ENCODE assay signal across 1 cellular context in genomic region chr12:9647825-9648700, GRCh38.
TF ChIP-seq lines count a peak whose summit lies in the region.

No MANE protein-coding gene starts in this region.

TF ChIP-seq in HepG2, 621 proteins besides CTCF, POLR2A, EP300 and RAD21 (continued from another document and continues in another):
- TF ChIP-seq ARID4A (CRISPR knock-in tag; IDR thresholded peaks at IDR 0.05; ENCODE audit: borderline replicate concordance) (peak; percentile 94), NRL (CRISPR knock-in tag; IDR thresholded peaks at IDR 0.05; ENCODE audit: borderline replicate concordance) (peak; percentile 47; the same call in 1 of the 2 replicates), ZZZ3 (CRISPR knock-in tag; IDR thresholded peaks at IDR 0.05; ENCODE audit: borderline replicate concordance) (no peak), PHB2 (IDR thresholded peaks at IDR 0.05; ENCODE audit: partially characterized antibody) (no peak), NFIC (IDR thresholded peaks at IDR 0.05; ENCODE audit: low read length) (no peak), TFE3 (CRISPR knock-in tag; IDR thresholded peaks at IDR 0.05) (no peak; the same call in 1 of the 2 replicates), ZNF800 (CRISPR knock-in tag; IDR thresholded peaks at IDR 0.05) (no peak), LRRFIP1 (CRISPR knock-in tag; conservative IDR thresholded peaks at IDR 0.05) (no peak), ZNF598 (CRISPR knock-in tag; IDR thresholded peaks at IDR 0.05; ENCODE audit: borderline replicate concordance) (0 out of 2 replicates have a peak, but pooled peaks have one; percentile 34), HDAC2 (CRISPR knock-in tag; IDR thresholded peaks at IDR 0.05) (peak; percentile 52; the same call in 1 of the 2 replicates), ZFP36L2 (CRISPR knock-in tag; IDR thresholded peaks at IDR 0.05) (no peak), FOXA1 (IDR thresholded peaks at IDR 0.05) (no peak), FOXA1 (CRISPR knock-in tag; IDR thresholded peaks at IDR 0.05) (no peak), ZNF496 (CRISPR knock-in tag; IDR thresholded peaks at IDR 0.05; ENCODE audit: insufficient replicate concordance) (no peak), SNAPC4 (CRISPR knock-in tag; IDR thresholded peaks at IDR 0.05) (no peak), TBX2 (CRISPR knock-in tag; IDR thresholded peaks at IDR 0.05; ENCODE audit: borderline replicate concordance) (peak; percentile 84; the same call in 1 of the 2 replicates), MYC (CRISPR knock-in tag; IDR thresholded peaks at IDR 0.05; ENCODE audit: borderline replicate concordance) (peak; percentile 35; the same call in 1 of the 2 replicates), GABPB1 (CRISPR knock-in tag; IDR thresholded peaks at IDR 0.05) (peak; percentile 92), RAD51 (IDR thresholded peaks at IDR 0.05; ENCODE audit: borderline replicate concordance) (no peak), NFKBIZ (CRISPR knock-in tag; IDR thresholded peaks at IDR 0.05) (no peak), ZNF441 (CRISPR knock-in tag; IDR thresholded peaks at IDR 0.05; ENCODE audit: borderline replicate concordance) (peak; percentile 58; the same call in 1 of the 2 replicates), ZNF460 (CRISPR knock-in tag; IDR thresholded peaks at IDR 0.05; ENCODE audit: borderline replicate concordance) (peak; percentile 9; the same call in 1 of the 2 replicates), SIX1 (CRISPR knock-in tag; IDR thresholded peaks at IDR 0.05; ENCODE audit: borderline replicate concordance) (0 out of 2 replicates have a peak, but pooled peaks have one; percentile 10), ZNF841 (CRISPR knock-in tag; IDR thresholded peaks at IDR 0.05; ENCODE audit: borderline replicate concordance) (no peak)
- TF ChIP-seq, protein P1, sequence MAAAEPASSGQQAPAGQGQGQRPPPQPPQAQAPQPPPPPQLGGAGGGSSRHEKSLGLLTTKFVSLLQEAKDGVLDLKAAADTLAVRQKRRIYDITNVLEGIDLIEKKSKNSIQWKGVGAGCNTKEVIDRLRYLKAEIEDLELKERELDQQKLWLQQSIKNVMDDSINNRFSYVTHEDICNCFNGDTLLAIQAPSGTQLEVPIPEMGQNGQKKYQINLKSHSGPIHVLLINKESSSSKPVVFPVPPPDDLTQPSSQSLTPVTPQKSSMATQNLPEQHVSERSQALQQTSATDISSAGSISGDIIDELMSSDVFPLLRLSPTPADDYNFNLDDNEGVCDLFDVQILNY (CRISPR knock-in tag; conservative IDR thresholded peaks at IDR 0.05), result peak; percentile 92
- TF ChIP-seq, protein P2, sequence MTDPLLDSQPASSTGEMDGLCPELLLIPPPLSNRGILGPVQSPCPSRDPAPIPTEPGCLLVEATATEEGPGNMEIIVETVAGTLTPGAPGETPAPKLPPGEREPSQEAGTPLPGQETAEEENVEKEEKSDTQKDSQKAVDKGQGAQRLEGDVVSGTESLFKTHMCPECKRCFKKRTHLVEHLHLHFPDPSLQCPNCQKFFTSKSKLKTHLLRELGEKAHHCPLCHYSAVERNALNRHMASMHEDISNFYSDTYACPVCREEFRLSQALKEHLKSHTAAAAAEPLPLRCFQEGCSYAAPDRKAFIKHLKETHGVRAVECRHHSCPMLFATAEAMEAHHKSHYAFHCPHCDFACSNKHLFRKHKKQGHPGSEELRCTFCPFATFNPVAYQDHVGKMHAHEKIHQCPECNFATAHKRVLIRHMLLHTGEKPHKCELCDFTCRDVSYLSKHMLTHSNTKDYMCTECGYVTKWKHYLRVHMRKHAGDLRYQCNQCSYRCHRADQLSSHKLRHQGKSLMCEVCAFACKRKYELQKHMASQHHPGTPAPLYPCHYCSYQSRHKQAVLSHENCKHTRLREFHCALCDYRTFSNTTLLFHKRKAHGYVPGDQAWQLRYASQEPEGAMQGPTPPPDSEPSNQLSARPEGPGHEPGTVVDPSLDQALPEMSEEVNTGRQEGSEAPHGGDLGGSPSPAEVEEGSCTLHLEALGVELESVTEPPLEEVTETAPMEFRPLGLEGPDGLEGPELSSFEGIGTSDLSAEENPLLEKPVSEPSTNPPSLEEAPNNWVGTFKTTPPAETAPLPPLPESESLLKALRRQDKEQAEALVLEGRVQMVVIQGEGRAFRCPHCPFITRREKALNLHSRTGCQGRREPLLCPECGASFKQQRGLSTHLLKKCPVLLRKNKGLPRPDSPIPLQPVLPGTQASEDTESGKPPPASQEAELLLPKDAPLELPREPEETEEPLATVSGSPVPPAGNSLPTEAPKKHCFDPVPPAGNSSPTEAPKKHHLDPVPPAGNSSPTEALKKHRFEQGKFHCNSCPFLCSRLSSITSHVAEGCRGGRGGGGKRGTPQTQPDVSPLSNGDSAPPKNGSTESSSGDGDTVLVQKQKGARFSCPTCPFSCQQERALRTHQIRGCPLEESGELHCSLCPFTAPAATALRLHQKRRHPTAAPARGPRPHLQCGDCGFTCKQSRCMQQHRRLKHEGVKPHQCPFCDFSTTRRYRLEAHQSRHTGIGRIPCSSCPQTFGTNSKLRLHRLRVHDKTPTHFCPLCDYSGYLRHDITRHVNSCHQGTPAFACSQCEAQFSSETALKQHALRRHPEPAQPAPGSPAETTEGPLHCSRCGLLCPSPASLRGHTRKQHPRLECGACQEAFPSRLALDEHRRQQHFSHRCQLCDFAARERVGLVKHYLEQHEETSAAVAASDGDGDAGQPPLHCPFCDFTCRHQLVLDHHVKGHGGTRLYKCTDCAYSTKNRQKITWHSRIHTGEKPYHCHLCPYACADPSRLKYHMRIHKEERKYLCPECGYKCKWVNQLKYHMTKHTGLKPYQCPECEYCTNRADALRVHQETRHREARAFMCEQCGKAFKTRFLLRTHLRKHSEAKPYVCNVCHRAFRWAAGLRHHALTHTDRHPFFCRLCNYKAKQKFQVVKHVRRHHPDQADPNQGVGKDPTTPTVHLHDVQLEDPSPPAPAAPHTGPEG (CRISPR knock-in tag; IDR thresholded peaks at IDR 0.05), result no peak
- TF ChIP-seq, protein P3, sequence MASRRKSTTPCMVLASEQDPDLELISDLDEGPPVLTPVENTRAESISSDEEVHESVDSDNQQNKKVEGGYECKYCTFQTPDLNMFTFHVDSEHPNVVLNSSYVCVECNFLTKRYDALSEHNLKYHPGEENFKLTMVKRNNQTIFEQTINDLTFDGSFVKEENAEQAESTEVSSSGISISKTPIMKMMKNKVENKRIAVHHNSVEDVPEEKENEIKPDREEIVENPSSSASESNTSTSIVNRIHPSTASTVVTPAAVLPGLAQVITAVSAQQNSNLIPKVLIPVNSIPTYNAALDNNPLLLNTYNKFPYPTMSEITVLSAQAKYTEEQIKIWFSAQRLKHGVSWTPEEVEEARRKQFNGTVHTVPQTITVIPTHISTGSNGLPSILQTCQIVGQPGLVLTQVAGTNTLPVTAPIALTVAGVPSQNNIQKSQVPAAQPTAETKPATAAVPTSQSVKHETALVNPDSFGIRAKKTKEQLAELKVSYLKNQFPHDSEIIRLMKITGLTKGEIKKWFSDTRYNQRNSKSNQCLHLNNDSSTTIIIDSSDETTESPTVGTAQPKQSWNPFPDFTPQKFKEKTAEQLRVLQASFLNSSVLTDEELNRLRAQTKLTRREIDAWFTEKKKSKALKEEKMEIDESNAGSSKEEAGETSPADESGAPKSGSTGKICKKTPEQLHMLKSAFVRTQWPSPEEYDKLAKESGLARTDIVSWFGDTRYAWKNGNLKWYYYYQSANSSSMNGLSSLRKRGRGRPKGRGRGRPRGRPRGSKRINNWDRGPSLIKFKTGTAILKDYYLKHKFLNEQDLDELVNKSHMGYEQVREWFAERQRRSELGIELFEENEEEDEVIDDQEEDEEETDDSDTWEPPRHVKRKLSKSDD (CRISPR knock-in tag; IDR thresholded peaks at IDR 0.05; ENCODE audit: low read depth), result peak; percentile 74; the same call in 1 of the 2 replicates
